In the genomic region with DNA sequence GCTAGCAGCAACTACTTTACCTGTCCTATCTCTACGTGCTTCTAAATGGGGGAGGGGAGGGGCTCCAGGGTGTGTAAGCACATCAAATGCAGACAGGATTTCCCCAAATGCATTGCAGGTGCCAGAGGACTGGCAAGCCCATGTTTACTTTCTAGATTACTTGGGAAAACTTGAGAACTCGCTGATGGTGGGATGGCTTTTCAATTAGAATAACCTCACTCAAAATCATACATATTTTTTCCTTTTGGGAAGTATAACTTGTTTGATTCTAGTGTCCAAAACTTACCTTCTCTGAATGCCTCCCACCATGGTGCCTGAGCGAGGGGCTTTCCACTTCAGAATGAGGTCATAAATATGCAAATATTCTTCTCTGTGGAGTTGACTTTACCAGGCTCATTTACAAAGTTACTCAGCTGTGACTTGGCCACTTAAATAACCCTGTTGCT, we compare ENCODE assay signal across 12 cellular contexts.
A peak's percentile ranks its signal among the peaks of the same experiment; 100 is the strongest.
DNase-seq lines count a peak whose midpoint lies in the region; ATAC-seq and TF ChIP-seq lines count a peak whose summit lies in the region.
"Had no signal": no experiment of that assay in that cellular context is flagged by ENCODE, and none has a peak within 500 bp of the region (broad histone marks: within the 10 kb centered on the region; RNA-seq: fewer than 3 reads in every experiment).

No MANE protein-coding gene starts in this region.

- H3K4me1 Mint-ChIP-seq in neural progenitor cell: no peaks in the 10 kb centered on the region

- in situ Hi-C loops in G401 (cut with HindIII; ENCODE audit: low sequenced_read_pairs): no loop called here

- ATAC-seq in GM19438 (IDR thresholded peaks at IDR 0.05; ENCODE audit: low read depth, unreplicated experiment) (peak; percentile 86), HG02943 (IDR thresholded peaks at IDR 0.05; ENCODE audit: low read depth, unreplicated experiment) (peak; percentile 92)
- ATAC-seq: Right ventricle myocardium inferior had no signal

- H3K36me3 ChIP-seq in neural progenitor cell: no peaks in the 10 kb centered on the region

- H3F3A ChIP-seq in neural progenitor cell (ENCODE audit: low read depth): no peaks in the 10 kb centered on the region

- no peak overlapping the region for H3K27ac ChIP-seq in neural progenitor cell

- H2AFZ ChIP-seq in neural progenitor cell (replicated peaks): no peak overlapping the region

- no peaks in the 10 kb centered on the region for H3K36me3 Mint-ChIP-seq in neural progenitor cell

- no peaks in the 10 kb centered on the region for H3K27me3 ChIP-seq in neural progenitor cell

- no peaks in the 10 kb centered on the region for H3K4me1 ChIP-seq in neural progenitor cell

- TF ChIP-seq CTCF in neural progenitor cell (IDR thresholded peaks at IDR 0.05): no peak

- no peaks in the 10 kb centered on the region for H3K79me2 ChIP-seq in neural progenitor cell (ENCODE audit: low read depth)

- H3K4me3 ChIP-seq in neural progenitor cell: no peak overlapping the region

- peaks cover 9% of the 10 kb centered on the region for H3K9me3 Mint-ChIP-seq in neural progenitor cell

- no peak overlapping the region for H3K27ac Mint-ChIP-seq in neural progenitor cell
- H3K27ac Mint-ChIP-seq: nephron progenitor cell had no signal

- no peaks in the 10 kb centered on the region for H3K9me3 ChIP-seq in neural progenitor cell (ENCODE audit: low read depth)

- no peak overlapping the region for H3K9ac ChIP-seq in neural progenitor cell

- DNase-seq in ELR (ENCODE audit: low read depth) (peak; percentile 10), NCI-H345 (lab: John Stamatoyannopoulos, UW) (peak; percentile 26), HuH-7.5 (ENCODE audit: low spot score) (no peak), islet precursor cell (no peak), neural progenitor cell (ENCODE audit: low spot score) (no peak), G401 (ENCODE audit: low spot score) (no peak)
- DNase-seq: head of caudate nucleus; nephron progenitor cell; stimulated activated CD4-positive, alpha-beta T cell treated with anti-CD3 and anti-CD28 coated beads, Interleukin-2, amount 100 ng/mL, for 48 hours had no signal

- no peaks in the 10 kb centered on the region for H4K20me1 ChIP-seq in neural progenitor cell (ENCODE audit: low read depth)

- H3K4me2 ChIP-seq in neural progenitor cell: no peak overlapping the region

- H3K27me3 Mint-ChIP-seq in neural progenitor cell (ENCODE audit: insufficient read depth, low read depth): no peaks in the 10 kb centered on the region

- H3K4me3 Mint-ChIP-seq in neural progenitor cell: no peak overlapping the region
- H3K4me3 Mint-ChIP-seq: nephron progenitor cell had no signal

Comparison
In these comparisons a context has a peak if more than half of its experiments do, and no peak if none do; other contexts are left out.
1. DNase-seq: peak in ELR (single experiment) and NCI-H345 (single experiment); none in HuH-7.5 (single experiment), islet precursor cell (single experiment), neural progenitor cell (single experiment) and G401 (single experiment).